In the genomic region with DNA sequence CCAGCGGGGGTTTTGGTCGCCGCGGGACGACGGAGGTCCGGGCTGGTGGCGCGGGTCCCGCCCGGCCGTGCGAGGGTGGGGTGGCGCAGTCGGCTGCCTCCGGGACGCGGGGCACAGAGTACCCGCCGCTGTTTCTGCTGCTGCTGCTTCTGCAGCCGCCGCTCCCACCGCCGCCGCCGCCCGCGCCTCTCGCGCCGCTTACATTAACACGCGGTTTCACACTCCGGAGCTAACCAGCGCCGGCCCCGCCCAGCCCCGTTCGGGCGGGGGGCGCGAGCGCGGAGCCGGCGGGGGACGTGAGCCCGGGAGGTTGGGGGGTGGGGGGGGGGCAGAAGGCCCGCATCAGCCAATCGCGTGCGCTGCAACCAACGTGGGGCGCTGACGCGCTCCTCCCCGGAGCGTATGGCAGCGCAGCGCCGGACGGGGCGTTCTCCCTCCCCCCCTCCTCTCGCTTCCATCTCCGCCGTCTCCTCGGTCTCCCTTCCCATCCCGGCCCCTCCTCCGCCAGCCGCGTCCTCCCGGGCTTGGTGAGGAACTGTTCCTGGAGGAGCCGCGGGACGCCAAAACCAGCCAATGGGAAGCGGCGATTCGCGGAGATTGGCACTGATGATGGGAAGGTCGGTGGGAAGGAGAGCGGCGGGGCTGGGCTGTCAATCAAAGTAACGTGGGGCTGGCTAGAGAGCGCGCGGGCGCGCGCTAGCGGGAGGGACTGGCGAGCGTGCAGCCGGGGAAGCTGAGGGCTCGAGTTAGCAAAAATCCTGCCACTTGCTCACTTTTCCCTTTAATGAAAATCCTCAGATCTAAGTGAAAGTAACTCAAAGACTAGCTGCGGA, we compare ENCODE assay signal across 8 cellular contexts. TPM values are rescaled to one million over a fixed set of nuclear protein-coding genes. Genes with fewer than 3 reads are reported as not detected.
DNase-seq lines count a peak whose midpoint lies in the region; ATAC-seq and TF ChIP-seq lines count a peak whose summit lies in the region.

A gene (minus strand): TSS at position 205 of the 833 bp plus-strand sequence. CDS start 1,307 bp downstream, outside the sequence.

- DNase-seq in NCI-H1417 treated with DMSO at 0.1 percent for 48 hours (lab: John Stamatoyannopoulos, UW) (peak; percentile 98), T-helper 22 cell (ENCODE audit: low read depth) (peak; percentile 37), astrocyte of the spinal cord (ENCODE audit: low read depth, low spot score) (peak; percentile 100), hepatic stellate cell (ENCODE audit: low spot score) (peak; percentile 99), pulmonary artery endothelial cell (ENCODE audit: low read depth, low spot score) (peak; percentile 98)

- WGBS in urinary bladder: under 1% methylated on average over 94 of the region's 95 CpGs

- H3K4me1 ChIP-seq in urinary bladder (ENCODE audit: insufficient read depth): no peaks in the 10 kb centered on the region

- ATAC-seq in HG02763 (IDR thresholded peaks at IDR 0.05; ENCODE audit: unreplicated experiment): peak; percentile 80

- peak within 1 kb of the TSS; percentile 82 for H3K27ac ChIP-seq in urinary bladder (ENCODE audit: low read depth)

- no peaks in the 10 kb centered on the region for H3K36me3 ChIP-seq in urinary bladder (ENCODE audit: insufficient read depth)

- H3K4me3 ChIP-seq in GM08714 (ENCODE audit: low read length) (peak within 1 kb of the TSS; percentile 59), astrocyte of the spinal cord (ENCODE audit: low read depth, low read length) (peak within 1 kb of the TSS; percentile 88), urinary bladder (ENCODE audit: low read depth, low read length) (peak within 1 kb of the TSS; percentile 97)

- peak; percentile 6 for TF ChIP-seq CTCF in astrocyte of the spinal cord (IDR thresholded peaks at IDR 0.05; ENCODE audit: low read depth, low read length)

- in situ Hi-C loops in astrocyte of the spinal cord (cut with HindIII; ENCODE audit: low sequenced_read_pairs): no loop called here

RNA-seq across cellular contexts. Expression of the gene that starts here (rescaled TPM):
- total RNA-seq in pulmonary artery endothelial cell (42.4 and 54.5 TPM in 2 replicates), urinary bladder (52.7 TPM)
- polyA plus RNA-seq in urinary bladder: 37.6 TPM

Comparison
In these comparisons a context has a peak if more than half of its experiments do, and no peak if none do; other contexts are left out.
1. Peak in every context shown above with its lines: DNase-seq, ATAC-seq, H3K4me3 ChIP-seq and H3K27ac ChIP-seq.
2. DNase-seq: peak in every context shown above with its lines; median percentile 100 in astrocyte of the spinal cord; 99 in hepatic stellate cell; 98 in NCI-H1417 treated with DMSO at 0.1 percent for 48 hours; 98 in pulmonary artery endothelial cell; 37 in T-helper 22 cell.